Comparison of ENCODE assay signal across 2 cellular contexts in the genomic region with DNA sequence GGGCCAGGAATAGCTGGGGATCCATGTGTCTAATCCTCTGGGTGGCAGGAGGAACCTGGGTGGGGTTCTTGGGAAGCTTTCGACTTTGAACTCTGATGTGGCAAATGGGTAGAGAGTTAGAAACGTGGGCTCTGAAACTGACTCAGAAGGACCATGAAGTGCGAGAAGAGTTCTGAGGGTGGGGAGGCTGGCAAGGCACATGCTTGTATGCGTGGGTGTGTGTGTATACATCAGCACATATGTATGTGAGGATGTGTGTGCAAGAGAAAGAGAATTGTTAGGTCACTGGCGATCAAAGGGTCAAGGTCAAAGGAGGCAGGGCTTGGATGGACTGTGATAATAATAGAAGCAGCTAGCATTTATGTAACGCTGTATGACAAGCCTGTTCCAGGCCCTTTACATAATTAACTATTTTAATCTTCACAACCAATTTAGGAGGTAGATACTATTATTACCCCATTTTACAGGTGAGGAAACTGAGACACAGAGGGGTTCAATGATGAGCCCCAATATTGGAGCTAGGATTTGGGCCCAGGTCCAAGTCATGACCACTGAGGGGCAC.
TF ChIP-seq lines count a peak whose summit lies in the region.

No MANE protein-coding gene starts in this region.

TF ChIP-seq in HepG2, 621 proteins besides CTCF, POLR2A, EP300 and RAD21:
- TF ChIP-seq, protein P1, sequence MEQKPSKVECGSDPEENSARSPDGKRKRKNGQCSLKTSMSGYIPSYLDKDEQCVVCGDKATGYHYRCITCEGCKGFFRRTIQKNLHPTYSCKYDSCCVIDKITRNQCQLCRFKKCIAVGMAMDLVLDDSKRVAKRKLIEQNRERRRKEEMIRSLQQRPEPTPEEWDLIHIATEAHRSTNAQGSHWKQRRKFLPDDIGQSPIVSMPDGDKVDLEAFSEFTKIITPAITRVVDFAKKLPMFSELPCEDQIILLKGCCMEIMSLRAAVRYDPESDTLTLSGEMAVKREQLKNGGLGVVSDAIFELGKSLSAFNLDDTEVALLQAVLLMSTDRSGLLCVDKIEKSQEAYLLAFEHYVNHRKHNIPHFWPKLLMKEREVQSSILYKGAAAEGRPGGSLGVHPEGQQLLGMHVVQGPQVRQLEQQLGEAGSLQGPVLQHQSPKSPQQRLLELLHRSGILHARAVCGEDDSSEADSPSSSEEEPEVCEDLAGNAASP (CRISPR knock-in tag; IDR thresholded peaks at IDR 0.05; ENCODE audit: borderline replicate concordance), result no peak
- TF ChIP-seq, protein P2, sequence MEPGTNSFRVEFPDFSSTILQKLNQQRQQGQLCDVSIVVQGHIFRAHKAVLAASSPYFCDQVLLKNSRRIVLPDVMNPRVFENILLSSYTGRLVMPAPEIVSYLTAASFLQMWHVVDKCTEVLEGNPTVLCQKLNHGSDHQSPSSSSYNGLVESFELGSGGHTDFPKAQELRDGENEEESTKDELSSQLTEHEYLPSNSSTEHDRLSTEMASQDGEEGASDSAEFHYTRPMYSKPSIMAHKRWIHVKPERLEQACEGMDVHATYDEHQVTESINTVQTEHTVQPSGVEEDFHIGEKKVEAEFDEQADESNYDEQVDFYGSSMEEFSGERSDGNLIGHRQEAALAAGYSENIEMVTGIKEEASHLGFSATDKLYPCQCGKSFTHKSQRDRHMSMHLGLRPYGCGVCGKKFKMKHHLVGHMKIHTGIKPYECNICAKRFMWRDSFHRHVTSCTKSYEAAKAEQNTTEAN (CRISPR knock-in tag; conservative IDR thresholded peaks at IDR 0.05), result no peak
- TF ChIP-seq ZNF776 (CRISPR knock-in tag; IDR thresholded peaks at IDR 0.05) (no peak), NR2F6 (IDR thresholded peaks at IDR 0.05) (0 out of 2 replicates have a peak, but pooled peaks have one; percentile 13), NR2F6 (CRISPR knock-in tag; IDR thresholded peaks at IDR 0.05) (no peak)

TF ChIP-seq in H1, 55 proteins besides CTCF, POLR2A, EP300 and RAD21:
- TF ChIP-seq CBX5 (IDR thresholded peaks at IDR 0.05; ENCODE audit: low read depth, low read length) (no peak), BACH1 (IDR thresholded peaks at IDR 0.05; ENCODE audit: low read length) (no peak), ZNF274 (IDR thresholded peaks at IDR 0.05; ENCODE audit: borderline replicate concordance, extremely low read depth, low read length) (no peak), TCF12 (IDR thresholded peaks at IDR 0.05; ENCODE audit: low read depth, low read length) (no peak), SRF (IDR thresholded peaks at IDR 0.05; ENCODE audit: low read depth, low read length) (no peak)
TF ChIP-seq in H1: peak in this region for 0.
